In the genomic region with DNA sequence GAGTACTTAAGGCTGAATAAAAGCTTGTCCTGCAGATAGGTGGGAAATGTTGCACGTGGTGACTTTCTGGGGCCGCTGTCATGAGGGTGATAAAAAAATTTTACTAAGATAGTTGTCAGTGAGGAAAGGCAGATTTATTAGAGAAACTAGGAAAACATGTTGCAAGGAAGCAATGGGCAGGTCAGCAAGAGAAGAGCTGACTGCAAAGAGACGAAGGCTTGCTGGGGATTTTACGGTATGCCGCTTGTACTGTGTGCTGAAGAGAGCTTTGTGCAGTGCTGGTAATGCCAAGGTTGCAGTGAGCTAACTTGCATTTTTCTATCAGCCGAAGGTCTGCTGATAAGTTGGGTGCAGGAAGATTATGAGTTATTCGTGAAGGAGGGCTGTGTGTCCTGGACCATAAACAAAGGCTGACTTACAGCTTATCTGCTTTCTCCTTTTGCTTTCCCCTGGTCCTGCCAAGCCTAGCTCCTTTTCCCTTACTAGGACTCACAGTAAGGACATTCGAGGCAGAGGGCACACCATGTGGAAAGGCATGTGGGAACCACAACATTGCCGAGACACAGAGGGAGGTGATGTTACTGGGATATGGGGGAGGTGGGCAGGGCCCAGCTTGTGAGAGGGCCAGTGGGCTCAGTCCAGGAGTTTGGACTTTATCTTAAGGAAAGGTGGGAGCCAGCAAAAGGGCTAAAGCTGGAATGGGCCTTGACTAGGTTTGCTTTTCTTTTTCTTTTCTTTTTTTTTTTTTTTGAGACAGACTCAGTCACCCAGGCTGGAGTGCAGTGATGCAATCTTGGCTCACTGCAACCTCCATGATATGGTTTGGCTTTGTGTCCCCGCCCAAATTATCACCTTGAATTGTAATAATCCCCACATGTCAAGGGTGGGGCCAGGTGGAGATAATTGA, we compare ENCODE assay signal across 17 cellular contexts. TPM values are rescaled to one million over a fixed set of nuclear protein-coding genes. Genes with fewer than 3 reads are reported as not detected.
DNase-seq lines count a peak whose midpoint lies in the region; ATAC-seq and TF ChIP-seq lines count a peak whose summit lies in the region.
"Had no signal": no experiment of that assay in that cellular context is flagged by ENCODE, and none has a peak within 500 bp of the region (broad histone marks: within the 10 kb centered on the region; RNA-seq: fewer than 3 reads in every experiment).

No MANE protein-coding gene starts in this region.

- no peak overlapping the region for H3K9ac ChIP-seq in OCI-LY1 (ENCODE audit: low read length)

- H3F3A ChIP-seq in DOHH2 (ENCODE audit: control insufficient read depth, insufficient read depth) (no peaks in the 10 kb centered on the region), OCI-LY1 (ENCODE audit: insufficient read depth, low read length) (no peaks in the 10 kb centered on the region)

- H3K36me3 ChIP-seq in DOHH2 (ENCODE audit: control insufficient read depth, low read length) = no peaks in the 10 kb centered on the region
- H3K36me3 ChIP-seq in OCI-LY1 (ENCODE audit: insufficient read depth, low read length) = no peaks in the 10 kb centered on the region
- H3K36me3 ChIP-seq: BE2C had no signal

- peaks cover 28% of the 10 kb centered on the region for H3K4me1 ChIP-seq in DOHH2 (ENCODE audit: control insufficient read depth, low read length)
- H3K4me1 ChIP-seq in OCI-LY1 (ENCODE audit: insufficient read depth, low read length, severe bottlenecking) = peaks cover 12% of the 10 kb centered on the region
- H3K4me1 ChIP-seq: BE2C had no signal

- H3K4me2 ChIP-seq in DOHH2 (ENCODE audit: low read length) = peak overlapping the region; percentile 40
- 0 out of 2 replicates have a peak overlapping the region, but pooled peaks have one; percentile 34 for H3K4me2 ChIP-seq in OCI-LY1 (ENCODE audit: low read length)

- H3K79me2 ChIP-seq in DOHH2 (ENCODE audit: control insufficient read depth, low read length) (peaks cover 30% of the 10 kb centered on the region), OCI-LY1 (ENCODE audit: insufficient read depth, low read length) (no peaks in the 10 kb centered on the region)

- peak overlapping the region; percentile 46 for H3K4me3 ChIP-seq in DOHH2 (ENCODE audit: low read length)
- no peak overlapping the region for H3K4me3 ChIP-seq in OCI-LY1 (ENCODE audit: low read depth, low read length, poor library complexity, severe bottlenecking)

- H4K20me1 ChIP-seq in DOHH2 (ENCODE audit: control insufficient read depth, insufficient read depth, low read depth, low read length) (no peaks in the 10 kb centered on the region), OCI-LY1 (ENCODE audit: insufficient read depth, low read length) (no peaks in the 10 kb centered on the region)

- peak overlapping the region; percentile 0 for H3K27ac Mint-ChIP-seq in stimulated activated memory B cell treated with anti-CD40 and anti-IgM and Interleukin-4, amounts not matched to agents 10 μg/mL and 1 μg/mL and 100 μg/mL, for 72 hours
- H3K27ac Mint-ChIP-seq: CD8-positive, alpha-beta T cell had no signal

- intact Hi-C loops in Right ventricle myocardium superior (cut with DNase I) = no loop called here

- TF ChIP-seq CTCF in DOHH2 (IDR thresholded peaks at IDR 0.05; ENCODE audit: low read depth, low read length, poor library complexity, severe bottlenecking) = no peak
- TF ChIP-seq CTCF in OCI-LY1 (IDR thresholded peaks at IDR 0.05; ENCODE audit: low read length) = no peak

- H3K27ac ChIP-seq in DOHH2 (ENCODE audit: low read depth, low read length) (no peak overlapping the region), OCI-LY1 (ENCODE audit: low read depth, low read length, poor library complexity, severe bottlenecking) (no peak overlapping the region)
- H3K27ac ChIP-seq: RWPE1 had no signal

- no peaks in the 10 kb centered on the region for H3K36me3 Mint-ChIP-seq in stimulated activated memory B cell treated with anti-CD40 and anti-IgM and Interleukin-4, amounts not matched to agents 10 μg/mL and 1 μg/mL and 100 μg/mL, for 72 hours
- H3K36me3 Mint-ChIP-seq: CD8-positive, alpha-beta T cell had no signal

- H3K4me1 Mint-ChIP-seq in stimulated activated memory B cell treated with anti-CD40 and anti-IgM and Interleukin-4, amounts not matched to agents 10 μg/mL and 1 μg/mL and 100 μg/mL, for 72 hours = peaks cover 21% of the 10 kb centered on the region

- no peak overlapping the region for H3K4me3 Mint-ChIP-seq in stimulated activated memory B cell treated with anti-CD40 and anti-IgM and Interleukin-4, amounts not matched to agents 10 μg/mL and 1 μg/mL and 100 μg/mL, for 72 hours
- H3K4me3 Mint-ChIP-seq: CD8-positive, alpha-beta T cell had no signal

- peaks cover 2% of the 10 kb centered on the region for H3K9me3 Mint-ChIP-seq in stimulated activated memory B cell treated with anti-CD40 and anti-IgM and Interleukin-4, amounts not matched to agents 10 μg/mL and 1 μg/mL and 100 μg/mL, for 72 hours
- H3K9me3 Mint-ChIP-seq: CD8-positive, alpha-beta T cell had no signal

- H3K9me3 ChIP-seq in DOHH2 (ENCODE audit: control insufficient read depth, insufficient read depth, low read length) (no peaks in the 10 kb centered on the region), OCI-LY1 (ENCODE audit: low read length) (no peaks in the 10 kb centered on the region)
- H3K9me3 ChIP-seq: BE2C had no signal

- H3K9me2 ChIP-seq in DOHH2 (replicated peaks; ENCODE audit: control insufficient read depth, low read length) (no peaks in the 10 kb centered on the region), OCI-LY1 (ENCODE audit: low read depth, low read length) (no peaks in the 10 kb centered on the region)

- H3K27me3 ChIP-seq in DOHH2 (ENCODE audit: control insufficient read depth, low read length) = no peaks in the 10 kb centered on the region
- H3K27me3 ChIP-seq in OCI-LY1 (ENCODE audit: insufficient read depth, low read length) = no peaks in the 10 kb centered on the region
- H3K27me3 ChIP-seq: BE2C had no signal

- no peak for DNase-seq in AG08396 (ENCODE audit: low spot score)
- no peak for DNase-seq in Right ventricle myocardium superior
- DNase-seq: ACHN; BE2C; CD8-positive, alpha-beta T cell; Kasumi-1; NCI-H1105; NCI-H1694 treated with DMSO at 0.1 percent for 48 hours; NCI-H2107; NCI-H2227 treated with DMSO at 0.1 percent for 48 hours; NCI-H524 had no signal

- 0 out of 2 replicates have a peak overlapping the region, but pooled peaks have one; percentile 63 for H2AFZ ChIP-seq in OCI-LY1 (ENCODE audit: low read length)

- H3K27me3 Mint-ChIP-seq in stimulated activated memory B cell treated with anti-CD40 and anti-IgM and Interleukin-4, amounts not matched to agents 10 μg/mL and 1 μg/mL and 100 μg/mL, for 72 hours = no peaks in the 10 kb centered on the region

- ATAC-seq in esophagus mucosa (peak; percentile 80), Right ventricle myocardium superior (ENCODE audit: poor library complexity) (no peak), GM21529 (IDR thresholded peaks at IDR 0.05; ENCODE audit: unreplicated experiment) (no peak)
- ATAC-seq in stimulated activated memory B cell treated with anti-CD40 and anti-IgM and Interleukin-4, amounts not matched to agents 10 μg/mL and 1 μg/mL and 100 μg/mL, for 72 hours = no peak
- ATAC-seq: CD8-positive, alpha-beta T cell had no signal

RNA-seq across cellular contexts. Expression of gene CCDC88C, which starts 7.4 kb away (rescaled TPM):
- total RNA-seq in esophagus mucosa (26.7 TPM), Right ventricle myocardium superior (2.9 TPM)
